In genomic region chr5:7850533-7851239, GRCh38 we compare ENCODE assay signal across 8 cellular contexts. TPM values are rescaled to one million over a fixed set of nuclear protein-coding genes. Genes with fewer than 3 reads are reported as not detected.
DNase-seq lines count a peak whose midpoint lies in the region; ATAC-seq lines count a peak whose summit lies in the region.

CFAP90 (minus strand) TSS chr5:7851133; CDS start chr5:7851021, 112 bp downstream.

- H3K9me3 ChIP-seq in iPS-18a (ENCODE audit: control insufficient read depth, low read depth, low read length) (no peaks in the 10 kb centered on the region), skeletal muscle satellite cell (replicated peaks; ENCODE audit: low read length) (no peaks in the 10 kb centered on the region)

- peak within 1 kb of the TSS; percentile 53 for H3K9ac ChIP-seq in iPS-18a (ENCODE audit: low read length)
- no peak within 1 kb of the TSS for H3K9ac ChIP-seq in skeletal muscle satellite cell (ENCODE audit: low read depth, low read length)

- no peak within 1 kb of the TSS for H3K27ac ChIP-seq in iPS-18a (ENCODE audit: low read length)

- H3K27me3 ChIP-seq in iPS-18a (ENCODE audit: control insufficient read depth, insufficient read depth, low read length) (peaks cover 23% of the 10 kb centered on the region), skeletal muscle satellite cell (ENCODE audit: control insufficient read depth, insufficient read depth, low read length) (peaks cover 30% of the 10 kb centered on the region)

- H3K4me1 ChIP-seq in iPS-18a (ENCODE audit: control insufficient read depth, low read depth, low read length) (no peaks in the 10 kb centered on the region), skeletal muscle satellite cell (ENCODE audit: control insufficient read depth, insufficient read depth, low read length) (peaks cover 4% of the 10 kb centered on the region)

- peak within 1 kb of the TSS; percentile 66 for H3K4me3 ChIP-seq in iPS-18a (ENCODE audit: low read length)
- peak within 1 kb of the TSS; percentile 68 for H3K4me3 ChIP-seq in skeletal muscle satellite cell (ENCODE audit: low read length)

- ATAC-seq in HG03097 (IDR thresholded peaks at IDR 0.05; ENCODE audit: low FRiP score, unreplicated experiment), result no peak

- peak within 1 kb of the TSS; percentile 88 for H3K4me2 ChIP-seq in skeletal muscle satellite cell (ENCODE audit: low read length)

- H3K36me3 ChIP-seq in iPS-18a (ENCODE audit: control insufficient read depth, low read depth, low read length), result no peaks in the 10 kb centered on the region
- no peaks in the 10 kb centered on the region for H3K36me3 ChIP-seq in skeletal muscle satellite cell (ENCODE audit: insufficient read depth, low read length)

- DNase-seq in Daoy (ENCODE audit: low read depth) (peak; percentile 50), NCI-H2227 (lab: John Stamatoyannopoulos, UW; ENCODE audit: unreplicated experiment) (peak; percentile 85), astrocyte of the hippocampus (ENCODE audit: low read depth, low spot score) (peak; percentile 83), NCI-H1105 treated with DMSO at 0.1 percent for 48 hours (lab: John Stamatoyannopoulos, UW) (no peak)
- no peak for DNase-seq in activated CD4-positive, CD25-positive, alpha-beta regulatory T cell (lab: John Stamatoyannopoulos, UW)

RNA-seq across cellular contexts. Expression of gene CFAP90, which starts in this region (rescaled TPM):
- total RNA-seq in Daoy (2014; rRNA removed; shearing (Covaris generic)), result 0.18 TPM in 1 of 2 replicates, not detected in the other
- not detected in 2 replicates for total RNA-seq in skeletal muscle satellite cell (2012; rRNA removed)

Comparison
In these comparisons a context has a peak if more than half of its experiments do, and no peak if none do; other contexts are left out.
1. Peak in DNase-seq in Daoy; RNA of the gene not detected or under 1 TPM.
2. DNase-seq: peak in NCI-H2227 (single experiment) and astrocyte of the hippocampus (single experiment); none in NCI-H1105 treated with DMSO at 0.1 percent for 48 hours (single experiment) and activated CD4-positive, CD25-positive, alpha-beta regulatory T cell (0 of 4).